In genomic region chr7:134636008-134636449, GRCh38 we compare ENCODE assay signal across 9 cellular contexts. TPM values are rescaled to one million over a fixed set of nuclear protein-coding genes. Genes with fewer than 3 reads are reported as not detected.
DNase-seq lines count a peak whose midpoint lies in the region; ATAC-seq and TF ChIP-seq lines count a peak whose summit lies in the region.
"Had no signal": no experiment of that assay in that cellular context is flagged by ENCODE, and none has a peak within 500 bp of the region (broad histone marks: within the 10 kb centered on the region; RNA-seq: fewer than 3 reads in every experiment).

No MANE protein-coding gene starts in this region.

- no peak overlapping the region for H3K4me3 Mint-ChIP-seq in activated CD8-positive, alpha-beta T cell treated with anti-CD3 and anti-CD28 coated beads for 36 hours
- H3K4me3 Mint-ChIP-seq: brain had no signal

- peaks cover 39% of the 10 kb centered on the region for H3K4me1 Mint-ChIP-seq in activated CD8-positive, alpha-beta T cell treated with anti-CD3 and anti-CD28 coated beads for 36 hours (ENCODE audit: low read depth)
- H3K4me1 Mint-ChIP-seq: brain had no signal

- H3K27ac Mint-ChIP-seq in activated CD8-positive, alpha-beta T cell treated with anti-CD3 and anti-CD28 coated beads for 36 hours, result peak overlapping the region; percentile 65
- H3K27ac Mint-ChIP-seq: brain had no signal

- no peaks in the 10 kb centered on the region for H3K36me3 ChIP-seq in vagina

- H3K27me3 Mint-ChIP-seq in activated CD8-positive, alpha-beta T cell treated with anti-CD3 and anti-CD28 coated beads for 36 hours, result no peaks in the 10 kb centered on the region

- no peak for TF ChIP-seq CTCF in activated CD8-positive, alpha-beta T cell treated with anti-CD3 and anti-CD28 coated beads for 36 hours (IDR thresholded peaks at IDR 0.05)
- TF ChIP-seq CTCF in vagina (IDR thresholded peaks at IDR 0.05), result no peak

- no peak for TF ChIP-seq POLR2A in vagina (IDR thresholded peaks at IDR 0.05)

- H3K4me3 ChIP-seq in vagina, result no peak overlapping the region
- H3K4me3 ChIP-seq: SK-N-MC had no signal

- ATAC-seq in GM19372 (IDR thresholded peaks at IDR 0.05; ENCODE audit: low read depth, unreplicated experiment) (peak; percentile 83), HG02885 (IDR thresholded peaks at IDR 0.05; ENCODE audit: poor library complexity, unreplicated experiment) (peak; percentile 94)
- peak; percentile 63 for ATAC-seq in activated CD8-positive, alpha-beta T cell treated with anti-CD3 and anti-CD28 coated beads for 36 hours

- POLR2A ChIA-PET in activated CD8-positive, alpha-beta T cell treated with anti-CD3 and anti-CD28 coated beads for 36 hours (lab: Charles Lee), result interaction anchor here (1.0 to 2.0 kb wide), 3 partner anchors 10 to 59 kb away, joined by 4 to 11 read pairs (median 5); partner anchors contain the start of gene BPGM

- no peaks in the 10 kb centered on the region for H3K9me3 Mint-ChIP-seq in activated CD8-positive, alpha-beta T cell treated with anti-CD3 and anti-CD28 coated beads for 36 hours
- H3K9me3 Mint-ChIP-seq: brain had no signal

- no peaks in the 10 kb centered on the region for H3K36me3 Mint-ChIP-seq in activated CD8-positive, alpha-beta T cell treated with anti-CD3 and anti-CD28 coated beads for 36 hours (ENCODE audit: low read depth)
- H3K36me3 Mint-ChIP-seq: brain had no signal

- intact Hi-C loops in activated CD8-positive, alpha-beta T cell treated with anti-CD3 and anti-CD28 coated beads for 36 hours (cut with micrococcal nuclease), result no loop called here
- intact Hi-C loops in vagina (cut with DNase I), result no loop called here

- H3K4me1 ChIP-seq in vagina, result no peaks in the 10 kb centered on the region

- CTCF ChIA-PET in activated CD8-positive, alpha-beta T cell treated with anti-CD3 and anti-CD28 coated beads for 36 hours (lab: Charles Lee), result interaction anchor here (0.9 to 7.2 kb wide), 16 partner anchors 11 to 535 kb away, joined by 3 to 109 read pairs (median 5); partner anchors contain the start of gene BPGM

- H3K27ac ChIP-seq in vagina, result no peak overlapping the region
- H3K27ac ChIP-seq: SK-N-MC had no signal

- no peaks in the 10 kb centered on the region for H3K9me3 ChIP-seq in vagina

- H3K27me3 ChIP-seq in vagina, result no peaks in the 10 kb centered on the region

- DNase-seq in activated CD8-positive, alpha-beta T cell treated with anti-CD3 and anti-CD28 coated beads for 36 hours, result no peak
- DNase-seq in renal cortical epithelial cell (ENCODE audit: low read depth), result peak; percentile 97
- no peak for DNase-seq in vagina (ENCODE audit: extremely low spot score in 2 of 2)
- DNase-seq in mucosa of gallbladder (ENCODE audit: low spot score), result no peak
- DNase-seq in retina, result no peak

RNA-seq across cellular contexts. Expression of gene BPGM, which starts 10.6 kb away (rescaled TPM):
- total RNA-seq in activated CD8-positive, alpha-beta T cell treated with anti-CD3 and anti-CD28 coated beads for 36 hours, result 10 to 100 TPM; 11.2 to 12.4 TPM
- total RNA-seq in renal cortical epithelial cell (45.8 and 118 TPM in 2 replicates), vagina (9.1 TPM), mucosa of gallbladder (12.7 TPM)
